ENCODE assay signal across 8 cellular contexts in the genomic region with DNA sequence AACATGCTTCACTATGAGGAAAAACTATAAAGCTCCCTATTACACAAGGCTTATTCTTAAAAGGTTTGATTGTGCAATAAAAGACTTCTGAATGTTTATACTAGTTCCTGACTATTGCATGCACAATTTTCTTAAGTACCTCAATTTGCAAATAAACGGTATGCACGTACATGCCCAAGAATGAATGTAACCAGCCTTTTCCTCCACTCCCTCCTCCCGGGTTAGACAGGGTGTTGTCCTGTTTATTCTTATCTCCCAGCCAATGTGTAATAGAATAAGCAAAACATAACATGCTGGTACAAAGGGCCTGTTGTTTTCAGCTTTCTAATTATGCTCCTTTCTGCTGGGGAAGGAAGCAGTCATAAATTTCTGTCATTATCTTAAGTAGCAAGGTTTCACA.
DNase-seq lines count a peak whose midpoint lies in the region; ATAC-seq and TF ChIP-seq lines count a peak whose summit lies in the region.

No MANE protein-coding gene starts in this region.

- H3K27ac ChIP-seq in parathyroid adenoma: peak overlapping the region; percentile 36

- no peak overlapping the region for H3K9ac ChIP-seq in parathyroid adenoma

- no peak overlapping the region for H3K4me3 ChIP-seq in epithelial cell of proximal tubule (ENCODE audit: low read depth, low read length)
- no peak overlapping the region for H3K4me3 ChIP-seq in parathyroid adenoma (ENCODE audit: low read depth, low read length)

- H2AFZ ChIP-seq in parathyroid adenoma: peak overlapping the region; percentile 34

- H3K4me1 ChIP-seq in parathyroid adenoma: peaks cover 6% of the 10 kb centered on the region

- no peaks in the 10 kb centered on the region for H3K9me3 ChIP-seq in parathyroid adenoma (ENCODE audit: control insufficient read depth, low read length)

- H3K27me3 ChIP-seq in parathyroid adenoma (ENCODE audit: control insufficient read depth, insufficient read depth, low read length): no peaks in the 10 kb centered on the region

- no peak for TF ChIP-seq CTCF in epithelial cell of proximal tubule (conservative IDR thresholded peaks at IDR 0.05; ENCODE audit: low read depth, low read length)
- TF ChIP-seq CTCF in parathyroid adenoma (IDR thresholded peaks at IDR 0.05): no peak

- no peak overlapping the region for H3K4me2 ChIP-seq in parathyroid adenoma (ENCODE audit: low read length)

- H3K36me3 ChIP-seq in parathyroid adenoma (ENCODE audit: control insufficient read depth, insufficient read depth, low read length): no peaks in the 10 kb centered on the region

- ATAC-seq in GM21528 (IDR thresholded peaks at IDR 0.05; ENCODE audit: low FRiP score, unreplicated experiment): no peak

- H3K79me2 ChIP-seq in parathyroid adenoma: no peaks in the 10 kb centered on the region

- in situ Hi-C loops in G401 (cut with HindIII; ENCODE audit: low sequenced_read_pairs): no loop called here

- DNase-seq in DMS79 (lab: John Stamatoyannopoulos, UW): peak; percentile 45
- DNase-seq in NCI-H2196 treated with DMSO at 0.1 percent for 48 hours (lab: John Stamatoyannopoulos, UW; ENCODE audit: unreplicated experiment): peak; percentile 46
- DNase-seq in epithelial cell of proximal tubule (ENCODE audit: low read depth): peak; percentile 80
- no peak for DNase-seq in NCI-H345 (lab: John Stamatoyannopoulos, UW)
- DNase-seq in G401 (ENCODE audit: low spot score): no peak
- no peak for DNase-seq in germinal center (ENCODE audit: low spot score)

Comparison
In these comparisons a context has a peak if more than half of its experiments do, and no peak if none do; other contexts are left out.
1. DNase-seq: peak in DMS79 (single experiment), NCI-H2196 treated with DMSO at 0.1 percent for 48 hours (single experiment) and epithelial cell of proximal tubule (single experiment); none in NCI-H345 (single experiment), G401 (single experiment) and germinal center (single experiment).